ENCODE assay signal across 14 cellular contexts in genomic region chr5:136087961-136088871, GRCh38. TPM values are rescaled to one million over a fixed set of nuclear protein-coding genes. Genes with fewer than 3 reads are reported as not detected.
DNase-seq lines count a peak whose midpoint lies in the region; ATAC-seq and TF ChIP-seq lines count a peak whose summit lies in the region.
"Had no signal": no experiment of that assay in that cellular context is flagged by ENCODE, and none has a peak within 500 bp of the region (broad histone marks: within the 10 kb centered on the region; RNA-seq: fewer than 3 reads in every experiment).

No MANE protein-coding gene starts in this region.

- H3K9ac ChIP-seq in rectal smooth muscle tissue (ENCODE audit: low read length): no peak overlapping the region
- H3K9ac ChIP-seq in Karpas-422 (ENCODE audit: low read length): no peak overlapping the region

- no peak for TF ChIP-seq CTCF in C4-2B (conservative IDR thresholded peaks at IDR 0.05)
- TF ChIP-seq CTCF in breast epithelium (IDR thresholded peaks at IDR 0.05): no peak

- no peaks in the 10 kb centered on the region for H3K27me3 ChIP-seq in breast epithelium
- no peaks in the 10 kb centered on the region for H3K27me3 ChIP-seq in rectal smooth muscle tissue (ENCODE audit: control insufficient read depth, insufficient read depth, low read length)
- no peaks in the 10 kb centered on the region for H3K27me3 ChIP-seq in Karpas-422 (ENCODE audit: low read length)

- H3K79me2 ChIP-seq in Karpas-422 (ENCODE audit: low read length): no peaks in the 10 kb centered on the region

- H3K9me3 ChIP-seq in breast epithelium (no peaks in the 10 kb centered on the region), Karpas-422 (ENCODE audit: low read length) (no peaks in the 10 kb centered on the region)

- no peak for TF ChIP-seq POLR2A in breast epithelium (IDR thresholded peaks at IDR 0.05)

- H2AFZ ChIP-seq in Karpas-422 (ENCODE audit: low read length): no peak overlapping the region

- no peaks in the 10 kb centered on the region for H3K9me2 ChIP-seq in Karpas-422 (replicated peaks; ENCODE audit: insufficient read depth, low read length)

- H3K36me3 ChIP-seq in breast epithelium (no peaks in the 10 kb centered on the region), rectal smooth muscle tissue (ENCODE audit: control insufficient read depth, insufficient read depth, low read length) (no peaks in the 10 kb centered on the region), Karpas-422 (ENCODE audit: insufficient read depth, low read length) (no peaks in the 10 kb centered on the region)

- DNase-seq in breast epithelium (ENCODE audit: low spot score in 2 of 2) (peak in 1 of 2 donors; percentile 70), iPS-NIHi11 (ENCODE audit: low spot score) (peak; percentile 48), Karpas-422 (no peak), EL (no peak)
- no peak for DNase-seq in activated CD4-positive, CD25-positive, alpha-beta regulatory T cell (lab: John Stamatoyannopoulos, UW)
- DNase-seq: activated CD4-positive, alpha-beta T cell treated with anti-CD3 and anti-CD28 coated beads for 36 hours; activated naive CD8-positive, alpha-beta T cell treated with anti-CD3 and anti-CD28 coated beads for 36 hours; foreskin melanocyte; NCI-H1092 treated with DMSO at 0.1 percent for 48 hours; nucleus accumbens had no signal

- H3K4me1 ChIP-seq in breast epithelium: no peaks in the 10 kb centered on the region
- H3K4me1 ChIP-seq in rectal smooth muscle tissue (ENCODE audit: control insufficient read depth, insufficient read depth, low read length): peaks cover 10% of the 10 kb centered on the region
- H3K4me1 ChIP-seq in Karpas-422 (ENCODE audit: low read length): no peaks in the 10 kb centered on the region

- H3K4me2 ChIP-seq in Karpas-422 (ENCODE audit: low read depth, low read length, poor library complexity, severe bottlenecking): no peak overlapping the region

- no peaks in the 10 kb centered on the region for H4K20me1 ChIP-seq in Karpas-422 (ENCODE audit: insufficient read depth, low read depth, low read length)

- intact Hi-C loops in breast epithelium (cut with DNase I; ENCODE audit: low total_unique reads): no loop called here

- peak overlapping the region in 1 of 3 donors; percentile 36 for H3K4me3 ChIP-seq in breast epithelium
- H3K4me3 ChIP-seq in rectal smooth muscle tissue (ENCODE audit: low read length): no peak overlapping the region
- H3K4me3 ChIP-seq in Karpas-422 (ENCODE audit: low read length): no peak overlapping the region

- H3K27ac ChIP-seq in C4-2B (peak overlapping the region; percentile 19), breast epithelium (peak overlapping the region; percentile 63 to 85), rectal smooth muscle tissue (ENCODE audit: low read depth, low read length) (peak overlapping the region; percentile 25), Karpas-422 (ENCODE audit: low read length) (no peak overlapping the region)

- no peak for ATAC-seq in GM19452 (IDR thresholded peaks at IDR 0.05; ENCODE audit: unreplicated experiment)
- ATAC-seq: activated CD4-positive, alpha-beta T cell treated with anti-CD3 and anti-CD28 coated beads for 36 hours; Panc1 had no signal

RNA-seq across cellular contexts. Expression of gene SMAD5, which starts 44.4 kb away (rescaled TPM):
- total RNA-seq in breast epithelium: 10 to 100 TPM; 45.6 to 63.7 (median 52.4) TPM
- 18.5 and 38.3 TPM in 2 replicates for total RNA-seq in Karpas-422 (2014; rRNA removed; shearing (Covaris generic); ENCODE audit: low replicate concordance)

RNA-seq across cellular contexts. Expression of gene TGFBI, which starts 59.4 kb away (rescaled TPM):
- 100 to 1,000 TPM in 1 of 3 donors, 10 to 100 TPM in 2; 40.4 to 145 (median 45.2) TPM for total RNA-seq in breast epithelium
- not detected in 2 replicates for total RNA-seq in Karpas-422 (2014; rRNA removed; shearing (Covaris generic); ENCODE audit: low replicate concordance)
- total RNA-seq: activated CD4-positive, alpha-beta T cell treated with anti-CD3 and anti-CD28 coated beads for 36 hours; activated naive CD8-positive, alpha-beta T cell treated with anti-CD3 and anti-CD28 coated beads for 36 hours had no signal

Comparison
In these comparisons a context has a peak if more than half of its experiments do, and no peak if none do; other contexts are left out.
1. RNA of gene TGFBI, which starts 59.4 kb away (total RNA-seq): 40.4 to 145 TPM in breast epithelium; not detected in Karpas-422; every median in the first group is over 10 times any median in the second.